In genomic region chr6:53811082-53811481, GRCh38 we compare ENCODE assay signal across 8 cellular contexts. TPM values are rescaled to one million over a fixed set of nuclear protein-coding genes. Genes with fewer than 3 reads are reported as not detected.
DNase-seq lines count a peak whose midpoint lies in the region; ATAC-seq lines count a peak whose summit lies in the region.

No MANE protein-coding gene starts in this region.

- H3K27ac ChIP-seq in epithelial cell of prostate = peak overlapping the region; percentile 63

- ATAC-seq in GM18499 (IDR thresholded peaks at IDR 0.05; ENCODE audit: insufficient read depth, unreplicated experiment) (peak; percentile 79), GM21825 (IDR thresholded peaks at IDR 0.05; ENCODE audit: unreplicated experiment) (peak; percentile 92)

- peak; percentile 84 for DNase-seq in NCI-H1105 (lab: John Stamatoyannopoulos, UW)
- DNase-seq in epithelial cell of prostate (ENCODE audit: low read depth, low spot score) = peak; percentile 89
- peak; percentile 73 for DNase-seq in ureter (ENCODE audit: low spot score)
- DNase-seq in CD1c-positive myeloid dendritic cell (ENCODE audit: extremely low spot score) = no peak
- no peak for DNase-seq in T-helper 9 cell
- no peak for DNase-seq in effector CD8-positive, alpha-beta T cell (lab: John Stamatoyannopoulos, UW)

RNA-seq across cellular contexts. Expression of gene LRRC1, which starts 16.3 kb away (rescaled TPM):
- total RNA-seq in ureter = 46.9 TPM

Comparison
In these comparisons a context has a peak if more than half of its experiments do, and no peak if none do; other contexts are left out.
1. DNase-seq: peak in NCI-H1105 (single experiment), epithelial cell of prostate (single experiment) and ureter (single experiment); none in CD1c-positive myeloid dendritic cell (single experiment), T-helper 9 cell (single experiment) and effector CD8-positive, alpha-beta T cell (single experiment).